ENCODE assay signal across 8 cellular contexts in genomic region chr19:49677232-49677881, GRCh38. TPM values are rescaled to one million over a fixed set of nuclear protein-coding genes. Genes with fewer than 3 reads are reported as not detected.
DNase-seq lines count a peak whose midpoint lies in the region; ATAC-seq and TF ChIP-seq lines count a peak whose summit lies in the region.

TSS of gene PRMT1 (plus strand) at chr19:49677271. CDS start at chr19:49677281, 10 bp downstream.

- peaks cover 42% of the 10 kb centered on the region for H3K4me1 ChIP-seq in CD4-positive, alpha-beta memory T cell (ENCODE audit: insufficient read depth, low read length)
- H3K4me1 ChIP-seq in HEK293 (ENCODE audit: control insufficient read depth, insufficient read depth, low read length), result peaks cover 17% of the 10 kb centered on the region

- peaks cover 17 to 52% (median 32%) of the 10 kb centered on the region in 4 donors for H3K4me1 Mint-ChIP-seq in CD4-positive, alpha-beta memory T cell

- H3K36me3 Mint-ChIP-seq in CD4-positive, alpha-beta memory T cell, result peaks cover 11 to 18% of the 10 kb centered on the region in 2 donors

- TF ChIP-seq CTCF in HEK293 (tag by site-specific recombination; IDR thresholded peaks at IDR 0.05) (peak; percentile 72), lower leg skin (IDR thresholded peaks at IDR 0.05) (no peak)

- 1% methylated on average over 34 to 46 of the region's 56 CpGs for WGBS in lower leg skin, 2 donors

- CTCF ChIA-PET in CD4-positive, alpha-beta memory T cell (lab: Charles Lee; ENCODE audit: partially characterized antibody), result interaction anchor here (0.6 to 5.5 kb wide), 16 partner anchors 12 to 452 kb away, joined by 3 to 52 read pairs (median 5); partner anchors contain the start of genes BCL2L12, FLT3LG, IRF3 and NOSIP
- CTCF ChIA-PET in HEK293 (lab: Yijun Ruan, JAX), result interaction anchor here (0.6 to 4.4 kb wide), 11 partner anchors 10 to 354 kb away, joined by 3 to 27 read pairs (median 5); partner anchors contain the start of genes BCL2L12, IRF3, PRRG2 and RRAS

- POLR2A ChIA-PET in CD4-positive, alpha-beta memory T cell (lab: Charles Lee; ENCODE audit: partially characterized antibody), result interaction anchor here (0.6 to 6.7 kb wide), 30 partner anchors 12 to 579 kb away, joined by 3 to 125 read pairs (median 7); partner anchors contain the start of genes ADM5, AKT1S1, ALDH16A1 and BCL2L12
- POLR2A ChIA-PET in HEK293 (lab: Yijun Ruan, JAX), result interaction anchor here (0.5 to 3.8 kb wide), 16 partner anchors 10 to 302 kb away, joined by 3 to 56 read pairs (median 8); partner anchors contain the start of genes AKT1S1, ATF5, BCL2L12 and FUZ

- H3K4me3 ChIP-seq in CD4-positive, alpha-beta memory T cell (ENCODE audit: low read length in 2 of 2), result peak within 1 kb of the TSS; percentile 69 to 79
- peak within 1 kb of the TSS; percentile 76 for H3K4me3 ChIP-seq in HEK293 (ENCODE audit: low read depth, low read length)
- H3K4me3 ChIP-seq in lower leg skin (ENCODE audit: low read depth, poor library complexity, severe bottlenecking), result peak within 1 kb of the TSS; percentile 80

- peak within 1 kb of the TSS; percentile 99 to 100 (median 99) for H3K27ac Mint-ChIP-seq in CD4-positive, alpha-beta memory T cell

- H3K9me3 ChIP-seq in CD4-positive, alpha-beta memory T cell (ENCODE audit: control insufficient read depth in 1 of 2, low read length in 2 of 2), result no peaks in the 10 kb centered on the region
- no peaks in the 10 kb centered on the region for H3K9me3 ChIP-seq in HEK293 (ENCODE audit: control insufficient read depth, insufficient read depth, low read depth, low read length)

- H3K27me3 ChIP-seq in CD4-positive, alpha-beta memory T cell (ENCODE audit: insufficient read depth, low read length), result no peaks in the 10 kb centered on the region

- H3K9me3 Mint-ChIP-seq in CD4-positive, alpha-beta memory T cell, result no peaks in the 10 kb centered on the region

- peak within 1 kb of the TSS; percentile 95 to 100 (median 99) for H3K4me3 Mint-ChIP-seq in CD4-positive, alpha-beta memory T cell

- intact Hi-C loops in CD4-positive, alpha-beta memory T cell (cut with micrococcal nuclease), result loop anchor here (1.0 to 5.0 kb wide), 6 partner anchors 37 to 805 kb away; partner anchors contain the start of genes AKT1S1, NOSIP, PPP1R15A and RRAS
- intact Hi-C loops in lower leg skin (cut with DNase I; ENCODE audit: low total_unique reads), result no loop called here

- ATAC-seq in GM21723 (IDR thresholded peaks at IDR 0.05; ENCODE audit: unreplicated experiment) (no peak), GM18519 (IDR thresholded peaks at IDR 0.05; ENCODE audit: low FRiP score, unreplicated experiment) (no peak)

- peak in 2 of 5 donors; percentile 70 to 74 for DNase-seq in CD4-positive, alpha-beta memory T cell
- DNase-seq in T-helper 22 cell (ENCODE audit: low read depth) (peak; percentile 42), dermis blood vessel endothelial cell (peak; percentile 57), lower leg skin (ENCODE audit: low spot score in 2 of 2) (no peak)
- peak; percentile 67 for DNase-seq in stimulated activated CD8-positive, alpha-beta memory T cell treated with anti-CD3 and anti-CD28 coated beads, Interleukin-4, amount 100 ng/mL, for 48 hours

- TF ChIP-seq POLR2A in lower leg skin (IDR thresholded peaks at IDR 0.05), result peak in 1 of 2 donors; percentile 8

- H3K27me3 Mint-ChIP-seq in CD4-positive, alpha-beta memory T cell, result no peaks in the 10 kb centered on the region

- peaks cover 7% of the 10 kb centered on the region for H3K36me3 ChIP-seq in CD4-positive, alpha-beta memory T cell (ENCODE audit: insufficient read depth, low read length)
- peaks cover 23% of the 10 kb centered on the region in 2 experiments for H3K36me3 ChIP-seq in HEK293 (ENCODE audit: control insufficient read depth in 2 of 2, insufficient read depth in 1 of 2, low read length in 2 of 2)

- H3K27ac ChIP-seq in CD4-positive, alpha-beta memory T cell (ENCODE audit: low read depth, low read length), result peak within 1 kb of the TSS; percentile 93
- peak within 1 kb of the TSS; percentile 94 for H3K27ac ChIP-seq in HEK293 (ENCODE audit: extremely low read depth, low read depth, low read length)

TF ChIP-seq in HEK293, 187 proteins besides CTCF, POLR2A, EP300 and RAD21 (continues in another document):
- TF ChIP-seq, protein P1, sequence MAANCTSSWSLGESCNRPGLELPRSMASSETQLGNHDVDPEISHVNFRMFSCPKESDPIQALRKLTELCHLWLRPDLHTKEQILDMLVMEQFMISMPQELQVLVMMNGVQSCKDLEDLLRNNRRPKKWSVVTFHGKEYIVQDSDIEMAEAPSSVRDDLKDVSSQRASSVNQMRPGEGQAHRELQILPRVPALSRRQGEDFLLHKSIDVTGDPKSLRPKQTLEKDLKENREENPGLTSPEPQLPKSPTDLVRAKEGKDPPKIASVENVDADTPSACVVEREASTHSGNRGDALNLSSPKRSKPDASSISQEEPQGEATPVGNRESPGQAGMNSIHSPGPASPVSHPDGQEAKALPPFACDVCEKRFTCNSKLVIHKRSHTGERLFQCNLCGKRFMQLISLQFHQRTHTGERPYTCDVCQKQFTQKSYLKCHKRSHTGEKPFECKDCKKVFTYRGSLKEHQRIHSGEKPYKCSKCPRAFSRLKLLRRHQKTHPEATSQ (tag by site-specific recombination; IDR thresholded peaks at IDR 0.05), result no peak
- TF ChIP-seq, protein P2, sequence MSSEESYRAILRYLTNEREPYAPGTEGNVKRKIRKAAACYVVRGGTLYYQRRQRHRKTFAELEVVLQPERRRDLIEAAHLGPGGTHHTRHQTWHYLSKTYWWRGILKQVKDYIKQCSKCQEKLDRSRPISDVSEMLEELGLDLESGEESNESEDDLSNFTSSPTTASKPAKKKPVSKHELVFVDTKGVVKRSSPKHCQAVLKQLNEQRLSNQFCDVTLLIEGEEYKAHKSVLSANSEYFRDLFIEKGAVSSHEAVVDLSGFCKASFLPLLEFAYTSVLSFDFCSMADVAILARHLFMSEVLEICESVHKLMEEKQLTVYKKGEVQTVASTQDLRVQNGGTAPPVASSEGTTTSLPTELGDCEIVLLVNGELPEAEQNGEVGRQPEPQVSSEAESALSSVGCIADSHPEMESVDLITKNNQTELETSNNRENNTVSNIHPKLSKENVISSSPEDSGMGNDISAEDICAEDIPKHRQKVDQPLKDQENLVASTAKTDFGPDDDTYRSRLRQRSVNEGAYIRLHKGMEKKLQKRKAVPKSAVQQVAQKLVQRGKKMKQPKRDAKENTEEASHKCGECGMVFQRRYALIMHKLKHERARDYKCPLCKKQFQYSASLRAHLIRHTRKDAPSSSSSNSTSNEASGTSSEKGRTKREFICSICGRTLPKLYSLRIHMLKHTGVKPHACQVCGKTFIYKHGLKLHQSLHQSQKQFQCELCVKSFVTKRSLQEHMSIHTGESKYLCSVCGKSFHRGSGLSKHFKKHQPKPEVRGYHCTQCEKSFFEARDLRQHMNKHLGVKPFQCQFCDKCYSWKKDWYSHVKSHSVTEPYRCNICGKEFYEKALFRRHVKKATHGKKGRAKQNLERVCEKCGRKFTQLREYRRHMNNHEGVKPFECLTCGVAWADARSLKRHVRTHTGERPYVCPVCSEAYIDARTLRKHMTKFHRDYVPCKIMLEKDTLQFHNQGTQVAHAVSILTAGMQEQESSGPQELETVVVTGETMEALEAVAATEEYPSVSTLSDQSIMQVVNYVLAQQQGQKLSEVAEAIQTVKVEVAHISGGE (tag by site-specific recombination; conservative IDR thresholded peaks at IDR 0.05; ENCODE audit: low read depth), result peak; percentile 62; the same call in 1 of the 2 replicates
- TF ChIP-seq ZNF10 (tag by site-specific recombination; IDR thresholded peaks at IDR 0.05) (no peak), ZNF558 (tag by site-specific recombination; IDR thresholded peaks at IDR 0.05) (no peak), ZBTB7A (tag by site-specific recombination; IDR thresholded peaks at IDR 0.05; ENCODE audit: low read depth) (peak; percentile 98), ZNF585B (tag by site-specific recombination; IDR thresholded peaks at IDR 0.05) (no peak), ZNF548 (tag by site-specific recombination; IDR thresholded peaks at IDR 0.05) (no peak), ZNF664 (tag by site-specific recombination; IDR thresholded peaks at IDR 0.05) (no peak), ZNF404 (tag by site-specific recombination; IDR thresholded peaks at IDR 0.05) (no peak), KLF9 (tag by site-specific recombination; IDR thresholded peaks at IDR 0.05; ENCODE audit: low read depth) (peak; percentile 99), ZBTB6 (tag by site-specific recombination; IDR thresholded peaks at IDR 0.05) (0 out of 2 replicates have a peak, but pooled peaks have one; percentile 34), ZSCAN16 (tag by site-specific recombination; IDR thresholded peaks at IDR 0.05) (0 out of 2 replicates have a peak, but pooled peaks have one; percentile 25), ZNF350 (tag by site-specific recombination; IDR thresholded peaks at IDR 0.05) (no peak), ZNF223 (tag by site-specific recombination; IDR thresholded peaks at IDR 0.05) (no peak), BCL11A (tag by site-specific recombination; IDR thresholded peaks at IDR 0.05; ENCODE audit: low read depth) (peak; percentile 63; the same call in 1 of the 2 replicates), ZSCAN23 (tag by site-specific recombination; IDR thresholded peaks at IDR 0.05) (no peak), ZNF785 (tag by site-specific recombination; IDR thresholded peaks at IDR 0.05) (peak; percentile 65; the same call in 1 of the 2 replicates), ZFHX2 (tag by site-specific recombination; conservative IDR thresholded peaks at IDR 0.05) (peak; percentile 95), ZNF747 (tag by site-specific recombination; IDR thresholded peaks at IDR 0.05) (no peak), ZNF140 (tag by site-specific recombination; IDR thresholded peaks at IDR 0.05) (no peak)

RNA-seq across cellular contexts. Expression of gene PRMT1, which starts in this region (rescaled TPM):
- 10 to 100 TPM; 76.6 to 92.9 TPM for total RNA-seq in CD4-positive, alpha-beta memory T cell
- polyA plus RNA-seq in CD4-positive, alpha-beta memory T cell, result 100 to 1,000 TPM; 140 to 213 TPM
- total RNA-seq in dermis blood vessel endothelial cell (282 and 338 TPM in 2 replicates), lower leg skin (100 to 1,000 TPM; 102 to 117 (median 108) TPM)

Comparison
In these comparisons a context has a peak if more than half of its experiments do, and no peak if none do; other contexts are left out.
1. DNase-seq: peak in T-helper 22 cell (single experiment), dermis blood vessel endothelial cell (single experiment) and stimulated activated CD8-positive, alpha-beta memory T cell treated with anti-CD3 and anti-CD28 coated beads, Interleukin-4, amount 100 ng/mL, for 48 hours (single experiment); none in lower leg skin (0 of 2).
2. Peak in every context shown above with its lines, with median percentiles within 50 percentile points of each other: H3K4me3 ChIP-seq.